Comparison of ENCODE assay signal across 15 cellular contexts in the genomic region with DNA sequence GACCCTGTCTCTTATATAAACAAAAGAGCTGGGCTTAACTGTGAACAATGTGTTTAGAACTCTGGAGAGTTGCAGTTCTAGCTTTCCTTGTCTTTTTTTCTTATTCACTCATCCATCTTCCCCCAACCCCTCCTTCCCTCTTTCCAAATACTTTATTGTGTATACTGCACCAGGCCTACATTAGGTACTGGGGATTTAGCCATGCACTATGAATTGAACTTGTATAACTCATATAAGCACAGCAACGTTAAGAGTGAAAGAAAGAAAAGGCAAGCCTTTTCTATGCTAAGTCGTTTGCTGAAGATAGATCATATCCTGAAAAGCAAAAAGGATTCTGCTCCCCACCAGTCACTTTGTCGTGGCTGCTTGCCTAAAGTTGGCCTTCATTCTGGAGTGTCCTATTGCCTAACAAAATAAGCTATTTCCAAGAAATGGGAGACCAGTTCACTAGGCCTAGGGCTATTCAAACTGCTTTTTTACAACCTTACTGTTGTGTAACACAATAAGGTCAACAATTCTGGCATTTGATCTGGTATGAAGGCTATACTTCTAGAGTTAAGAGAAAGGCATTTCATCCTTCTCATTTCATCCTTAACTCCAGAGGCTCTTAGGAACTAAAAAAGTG. TPM values are rescaled to one million over a fixed set of nuclear protein-coding genes. Genes with fewer than 3 reads are reported as not detected.
DNase-seq lines count a peak whose midpoint lies in the region; ATAC-seq, FAIRE-seq and TF ChIP-seq lines count a peak whose summit lies in the region.
"Had no signal": no experiment of that assay in that cellular context is flagged by ENCODE, and none has a peak within 500 bp of the region (broad histone marks: within the 10 kb centered on the region; RNA-seq: fewer than 3 reads in every experiment).

No MANE protein-coding gene starts in this region.

- H3K4me1 ChIP-seq in mesenchymal stem cell (ENCODE audit: control insufficient read depth, insufficient read depth, low read depth, low read length) (peaks cover 3% of the 10 kb centered on the region), thoracic aorta (ENCODE audit: control insufficient read depth in 1 of 2, low read depth in 2 of 2) (peaks cover 9 to 31% of the 10 kb centered on the region in 2 donors)
- H3K4me1 ChIP-seq in CD8-positive, alpha-beta memory T cell (ENCODE audit: insufficient read depth, low read length): peaks cover 4% of the 10 kb centered on the region

- TF ChIP-seq CTCF in fibroblast of mammary gland (conservative IDR thresholded peaks at IDR 0.05; ENCODE audit: control insufficient read depth, insufficient read depth, low read depth, low read length) (no peak), thoracic aorta (IDR thresholded peaks at IDR 0.05) (no peak), brain microvascular endothelial cell (IDR thresholded peaks at IDR 0.05; ENCODE audit: low read depth, low read length, missing control alignments) (no peak)

- H3K9ac ChIP-seq in mesenchymal stem cell (ENCODE audit: low read length): no peak overlapping the region

- peaks cover 0 to 39% (median 8%) of the 10 kb centered on the region in 3 donors for H3K36me3 Mint-ChIP-seq in CD8-positive, alpha-beta memory T cell

- peaks cover 6 to 12% (median 10%) of the 10 kb centered on the region in 3 donors for H3K4me1 Mint-ChIP-seq in CD8-positive, alpha-beta memory T cell

- no peak overlapping the region for H3K4me3 ChIP-seq in fibroblast of mammary gland (ENCODE audit: control insufficient read depth, low read depth, low read length)
- no peak overlapping the region for H3K4me3 ChIP-seq in mesenchymal stem cell (ENCODE audit: insufficient read depth in 1 of 2, low read depth in 1 of 2, low read length in 2 of 2)
- no peak overlapping the region for H3K4me3 ChIP-seq in thoracic aorta
- no peak overlapping the region for H3K4me3 ChIP-seq in CD8-positive, alpha-beta memory T cell (ENCODE audit: low read length)
- no peak overlapping the region for H3K4me3 ChIP-seq in brain microvascular endothelial cell (ENCODE audit: low read depth, low read length)
- H3K4me3 ChIP-seq: esophagus muscularis mucosa had no signal

- H2AK5ac ChIP-seq in mesenchymal stem cell (ENCODE audit: low read length, severe bottlenecking): no peak overlapping the region

- H3K27ac Mint-ChIP-seq in CD8-positive, alpha-beta memory T cell: no peak overlapping the region
- H3K27ac Mint-ChIP-seq: activated B cell treated with CpG ODN at 0.5 μM for 24 hours; stimulated activated naive CD8-positive, alpha-beta T cell treated with anti-CD3 and anti-CD28 coated beads, Interleukin-15, Interleukin-2, amounts not matched to agents 100 ng/mL and 50 ng/mL, for 24 hours had no signal

- no peak overlapping the region for H2BK120ac ChIP-seq in mesenchymal stem cell (ENCODE audit: low read depth, low read length)

- H3K4me3 Mint-ChIP-seq in CD8-positive, alpha-beta memory T cell: no peak overlapping the region
- H3K4me3 Mint-ChIP-seq: activated B cell treated with CpG ODN at 0.5 μM for 24 hours; activated naive CD8-positive, alpha-beta T cell; stimulated activated naive CD8-positive, alpha-beta T cell treated with anti-CD3 and anti-CD28 coated beads, Interleukin-15, Interleukin-2, amounts not matched to agents 100 ng/mL and 50 ng/mL, for 24 hours had no signal

- no peak overlapping the region for H3K14ac ChIP-seq in mesenchymal stem cell (ENCODE audit: low read length in 2 of 2)

- 82% methylated on average over 3 of the region's 3 CpGs for WGBS in mesenchymal stem cell

- H2AFZ ChIP-seq in mesenchymal stem cell (ENCODE audit: low read depth, low read length): no peak overlapping the region

- no peak overlapping the region for H4K91ac ChIP-seq in mesenchymal stem cell (ENCODE audit: low read length)

- DNase-seq in MV-4-11 (lab: John Stamatoyannopoulos, UW) (peak; percentile 12), fibroblast of mammary gland (ENCODE audit: low read depth) (peak; percentile 53), mesenchymal stem cell (peak; percentile 37), thoracic aorta (ENCODE audit: low spot score) (no peak), brain microvascular endothelial cell (no peak), HTR-8/SVneo (ENCODE audit: insufficient read length, low spot score) (no peak), occipital lobe (lab: John Stamatoyannopoulos, UW) (no peak)
- no peak for DNase-seq in CD8-positive, alpha-beta memory T cell
- DNase-seq: activated B cell treated with CpG ODN at 0.5 μM for 24 hours, cortex of kidney, Karpas-422 had no signal

- H3K9me3 ChIP-seq in mesenchymal stem cell (ENCODE audit: control insufficient read depth, low read length) (no peaks in the 10 kb centered on the region), thoracic aorta (no peaks in the 10 kb centered on the region)
- no peaks in the 10 kb centered on the region for H3K9me3 ChIP-seq in CD8-positive, alpha-beta memory T cell (ENCODE audit: low read length)
- H3K9me3 ChIP-seq: esophagus muscularis mucosa had no signal

- H3K27ac ChIP-seq in mesenchymal stem cell (ENCODE audit: low read length, poor library complexity, severe bottlenecking) (peak overlapping the region; percentile 8), thoracic aorta (peak overlapping the region; percentile 25 to 47), brain microvascular endothelial cell (no peak overlapping the region)
- H3K27ac ChIP-seq in CD8-positive, alpha-beta memory T cell (ENCODE audit: low read depth, low read length): no peak overlapping the region

- no peak for FAIRE-seq in HTR-8/SVneo (lab: Jason Lieb, UNC)

- CTCF ChIA-PET in CD8-positive, alpha-beta memory T cell (lab: Charles Lee): interaction anchor here (0.9 to 1.6 kb wide), 4 partner anchors 11 to 94 kb away, joined by 3 to 4 read pairs (median 3); a partner anchor contains a TSS

- peaks cover 4% of the 10 kb centered on the region for H3K79me1 ChIP-seq in mesenchymal stem cell (replicated peaks; ENCODE audit: low read length, poor library complexity, severe bottlenecking)

- no peak overlapping the region for H4K8ac ChIP-seq in mesenchymal stem cell (ENCODE audit: low read length)

- no peak overlapping the region for H3K4ac ChIP-seq in mesenchymal stem cell (ENCODE audit: low read depth in 1 of 2, low read length in 2 of 2)

- H3K9me3 Mint-ChIP-seq in CD8-positive, alpha-beta memory T cell: no peaks in the 10 kb centered on the region
- H3K9me3 Mint-ChIP-seq: activated B cell treated with CpG ODN at 0.5 μM for 24 hours; stimulated activated naive CD8-positive, alpha-beta T cell treated with anti-CD3 and anti-CD28 coated beads, Interleukin-15, Interleukin-2, amounts not matched to agents 100 ng/mL and 50 ng/mL, for 24 hours had no signal

- no peak overlapping the region for H2BK12ac ChIP-seq in mesenchymal stem cell (ENCODE audit: low read length in 2 of 2)

- no peak overlapping the region for H2BK5ac ChIP-seq in mesenchymal stem cell (ENCODE audit: low read depth, low read length, poor library complexity, severe bottlenecking)

- no peak overlapping the region for H3K4me2 ChIP-seq in mesenchymal stem cell (ENCODE audit: low read length, poor library complexity, severe bottlenecking)

- POLR2A ChIA-PET in CD8-positive, alpha-beta memory T cell (lab: Charles Lee): no interaction called here

- H3K27me3 ChIP-seq in mesenchymal stem cell (ENCODE audit: control insufficient read depth in 1 of 2, insufficient read depth in 1 of 2, low read length in 2 of 2) (no peaks in the 10 kb centered on the region), thoracic aorta (replicated peaks; ENCODE audit: insufficient read depth) (no peaks in the 10 kb centered on the region), brain microvascular endothelial cell (replicated peaks) (no peaks in the 10 kb centered on the region)
- no peaks in the 10 kb centered on the region for H3K27me3 ChIP-seq in CD8-positive, alpha-beta memory T cell (ENCODE audit: insufficient read depth, low read length, poor library complexity, severe bottlenecking)
- H3K27me3 ChIP-seq: esophagus muscularis mucosa had no signal

- no peak overlapping the region for H2BK15ac ChIP-seq in mesenchymal stem cell (ENCODE audit: low read depth, poor library complexity, severe bottlenecking)

- no peak for ATAC-seq in thoracic aorta (ENCODE audit: insufficient number of reproducible peaks, low FRiP score, low read depth)
- ATAC-seq: Panc1 had no signal

- H3K36me3 ChIP-seq in mesenchymal stem cell (ENCODE audit: control insufficient read depth in 1 of 2, insufficient read depth in 2 of 2, low read depth in 1 of 2, low read length in 2 of 2) (peaks cover 22 to 45% of the 10 kb centered on the region in 2 experiments), thoracic aorta (peaks cover 9% of the 10 kb centered on the region), brain microvascular endothelial cell (replicated peaks) (peaks cover 25% of the 10 kb centered on the region)
- peaks cover 9% of the 10 kb centered on the region for H3K36me3 ChIP-seq in CD8-positive, alpha-beta memory T cell (ENCODE audit: insufficient read depth, low read length)

- H3K18ac ChIP-seq in mesenchymal stem cell (ENCODE audit: low read depth in 1 of 2, low read length in 2 of 2): peak overlapping the region in 1 of 2 experiments; percentile 42

- in situ Hi-C loops in brain microvascular endothelial cell (cut with HindIII; ENCODE audit: low pct_ligation_motif_present, low sequenced_read_pairs): no loop called here

- H3K27me3 Mint-ChIP-seq in CD8-positive, alpha-beta memory T cell: no peaks in the 10 kb centered on the region
- H3K27me3 Mint-ChIP-seq: activated B cell treated with CpG ODN at 0.5 μM for 24 hours; activated naive CD8-positive, alpha-beta T cell; stimulated activated naive CD8-positive, alpha-beta T cell treated with anti-CD3 and anti-CD28 coated beads, Interleukin-15, Interleukin-2, amounts not matched to agents 100 ng/mL and 50 ng/mL, for 24 hours had no signal

- H3K23ac ChIP-seq in mesenchymal stem cell (ENCODE audit: low read length in 2 of 2): no peak overlapping the region

RNA-seq across cellular contexts. Expression of a gene that starts 32.2 kb away (rescaled TPM):
- polyA plus RNA-seq in mesenchymal stem cell (2013, experiment 1 of 2): 206 TPM
- polyA plus RNA-seq in mesenchymal stem cell (2013, experiment 2 of 2): 214 TPM
- 100 to 1,000 TPM; 244 to 322 TPM for total RNA-seq in thoracic aorta
- total RNA-seq in CD8-positive, alpha-beta memory T cell: 100 to 1,000 TPM; 191 to 206 TPM
- polyA plus RNA-seq in CD8-positive, alpha-beta memory T cell: 325 TPM
- 408 TPM for total RNA-seq in occipital lobe

Comparison
In these comparisons a context has a peak if more than half of its experiments do, and no peak if none do; other contexts are left out.
1. DNase-seq: peak in MV-4-11 (single experiment), fibroblast of mammary gland (single experiment) and mesenchymal stem cell (single experiment); none in thoracic aorta (single experiment), CD8-positive, alpha-beta memory T cell (0 of 5), brain microvascular endothelial cell (single experiment), HTR-8/SVneo (single experiment) and occipital lobe (single experiment).
2. H3K27ac ChIP-seq: peak in mesenchymal stem cell (single experiment) and thoracic aorta (2 of 2); none in CD8-positive, alpha-beta memory T cell (single experiment) and brain microvascular endothelial cell (single experiment).